In the genomic region with DNA sequence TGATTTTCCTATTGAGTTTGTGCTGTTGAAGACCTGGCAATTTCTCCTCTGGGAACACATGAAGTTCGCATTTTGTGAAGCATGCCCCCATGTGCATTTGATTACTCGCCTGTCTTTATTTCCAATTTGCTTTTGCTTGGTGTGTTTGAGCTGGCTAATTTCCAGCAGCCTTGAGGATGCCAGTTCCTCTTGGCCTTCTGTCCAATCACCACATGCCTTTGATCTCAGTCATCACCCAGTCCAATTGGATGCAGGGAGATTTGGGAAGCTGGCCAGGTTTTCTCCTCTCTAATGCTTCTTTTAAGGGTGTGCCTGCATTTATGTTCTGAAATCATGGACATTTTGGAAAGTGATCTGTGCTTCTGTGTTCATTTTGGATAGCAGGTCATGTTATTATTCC, we compare ENCODE assay signal across 9 cellular contexts. TPM values are rescaled to one million over a fixed set of nuclear protein-coding genes. Genes with fewer than 3 reads are reported as not detected.
DNase-seq lines count a peak whose midpoint lies in the region; ATAC-seq, FAIRE-seq and TF ChIP-seq lines count a peak whose summit lies in the region.
"Had no signal": no experiment of that assay in that cellular context is flagged by ENCODE, and none has a peak within 500 bp of the region (broad histone marks: within the 10 kb centered on the region; RNA-seq: fewer than 3 reads in every experiment).

No MANE protein-coding gene starts in this region.

- intact Hi-C loops in testis (cut with DNase I; ENCODE audit: low total_unique reads), result no loop called here

- H3K36me3 Mint-ChIP-seq in activated naive CD4-positive, alpha-beta T cell treated with anti-CD3 and anti-CD28 coated beads, Interleukin-2, amount 10 ng/mL, durations not matched to agents 7 days and 5 days, result no peaks in the 10 kb centered on the region

- TF ChIP-seq CTCF in RWPE2 (IDR thresholded peaks at IDR 0.05; ENCODE audit: poor library complexity, severe bottlenecking) (no peak), gastroesophageal sphincter (IDR thresholded peaks at IDR 0.05) (no peak), testis (IDR thresholded peaks at IDR 0.05) (no peak)

- H3K27ac ChIP-seq in RWPE2 (ENCODE audit: poor library complexity, severe bottlenecking) (peak overlapping the region; percentile 42), gastroesophageal sphincter (peak overlapping the region in 3 of 4 donors; percentile 35 to 57 (median 50)), testis (peak overlapping the region in 1 of 2 donors; percentile 42)

- CTCF ChIA-PET in activated naive CD4-positive, alpha-beta T cell treated with anti-CD3 and anti-CD28 coated beads, Interleukin-2, amount 10 ng/mL, durations not matched to agents 7 days and 5 days (lab: Charles Lee), result interaction anchor here (0.6 to 1.5 kb wide), 2 partner anchors 8 to 11 kb away, joined by 3 to 4 read pairs; no protein-coding TSS in a partner anchor

- no peaks in the 10 kb centered on the region for H3K9me3 Mint-ChIP-seq in activated naive CD4-positive, alpha-beta T cell treated with anti-CD3 and anti-CD28 coated beads, Interleukin-2, amount 10 ng/mL, durations not matched to agents 7 days and 5 days

- H3K27me3 ChIP-seq in RWPE2 (ENCODE audit: insufficient read depth, poor library complexity, severe bottlenecking) (no peaks in the 10 kb centered on the region), gastroesophageal sphincter (no peaks in the 10 kb centered on the region), testis (no peaks in the 10 kb centered on the region)

- H3K4me1 Mint-ChIP-seq in activated naive CD4-positive, alpha-beta T cell treated with anti-CD3 and anti-CD28 coated beads, Interleukin-2, amount 10 ng/mL, durations not matched to agents 7 days and 5 days, result no peaks in the 10 kb centered on the region

- no peak overlapping the region for H3K4me3 Mint-ChIP-seq in activated naive CD4-positive, alpha-beta T cell treated with anti-CD3 and anti-CD28 coated beads, Interleukin-2, amount 10 ng/mL, durations not matched to agents 7 days and 5 days

- ATAC-seq in RWPE2 (ENCODE audit: low read depth) (peak; percentile 67; the same call in 2 of the 3 replicates), gastroesophageal sphincter (peak; percentile 42), GM18873 (IDR thresholded peaks at IDR 0.05; ENCODE audit: low FRiP score, unreplicated experiment) (no peak), GM21529 (IDR thresholded peaks at IDR 0.05; ENCODE audit: unreplicated experiment) (no peak), HG03457 (IDR thresholded peaks at IDR 0.05; ENCODE audit: unreplicated experiment) (no peak)

- 24 to 42% methylated on average over 2 of the region's 2 CpGs for WGBS in gastroesophageal sphincter (ENCODE audit: low coverage in 1 of 2), 2 donors
- WGBS in testis, 2 donors, result 45 to 63% methylated on average over 2 of the region's 2 CpGs

- DNase-seq in H54 (ENCODE audit: insufficient read length, low spot score) (peak; percentile 45), RWPE2 (ENCODE audit: low spot score) (peak; percentile 78), testis (peak; percentile 61)
- DNase-seq in activated naive CD4-positive, alpha-beta T cell treated with anti-CD3 and anti-CD28 coated beads, Interleukin-2, amount 10 ng/mL, durations not matched to agents 7 days and 5 days, result no peak
- DNase-seq: stimulated activated CD4-positive, alpha-beta T cell treated with anti-CD3 and anti-CD28 coated beads, Interleukin-1b, Interleukin-23, amount 100 ng/mL, for 48 hours had no signal

- TF ChIP-seq EP300 in gastroesophageal sphincter (IDR thresholded peaks at IDR 0.05), result no peak

- H3K36me3 ChIP-seq in RWPE2 (ENCODE audit: low read depth) (no peaks in the 10 kb centered on the region), gastroesophageal sphincter (no peaks in the 10 kb centered on the region), testis (ENCODE audit: low read depth, missing control alignments) (no peaks in the 10 kb centered on the region)

- H3K27me3 Mint-ChIP-seq in activated naive CD4-positive, alpha-beta T cell treated with anti-CD3 and anti-CD28 coated beads, Interleukin-2, amount 10 ng/mL, durations not matched to agents 7 days and 5 days, result peaks cover 29% of the 10 kb centered on the region

- TF ChIP-seq POLR2A in H54 (IDR thresholded peaks at IDR 0.05; ENCODE audit: low read depth, low read length) (no peak), gastroesophageal sphincter (IDR thresholded peaks at IDR 0.05) (no peak), testis (IDR thresholded peaks at IDR 0.05) (no peak)

- FAIRE-seq in H54 (lab: Jason Lieb, UNC), result peak; percentile 84

- H3K4me1 ChIP-seq in RWPE2 (ENCODE audit: insufficient read depth, poor library complexity, severe bottlenecking) (peaks cover 27% of the 10 kb centered on the region), gastroesophageal sphincter (peaks cover 15 to 97% (median 15%) of the 10 kb centered on the region in 3 donors), testis (peaks cover 13% of the 10 kb centered on the region)

- no peaks in the 10 kb centered on the region for H3K9me3 ChIP-seq in RWPE2 (ENCODE audit: severe bottlenecking)
- H3K9me3 ChIP-seq in gastroesophageal sphincter, result no peaks in the 10 kb centered on the region
- no peaks in the 10 kb centered on the region for H3K9me3 ChIP-seq in testis

- no peak overlapping the region for H3K27ac Mint-ChIP-seq in activated naive CD4-positive, alpha-beta T cell treated with anti-CD3 and anti-CD28 coated beads, Interleukin-2, amount 10 ng/mL, durations not matched to agents 7 days and 5 days

- no peak overlapping the region for H3K4me3 ChIP-seq in RWPE2 (ENCODE audit: severe bottlenecking)
- H3K4me3 ChIP-seq in gastroesophageal sphincter, result no peak overlapping the region
- no peak overlapping the region for H3K4me3 ChIP-seq in testis

RNA-seq across cellular contexts. Expression of a gene that starts 3.8 kb away (rescaled TPM):
- 10 to 100 TPM in 2 of 4 donors, 1 to 10 TPM in 2; 3.7 to 63.8 (median 10.4) TPM for total RNA-seq in gastroesophageal sphincter
- total RNA-seq in testis, result 1 to 10 TPM; 3.1 to 4.4 TPM
- 5.8 TPM for polyA plus RNA-seq in testis (ENCODE audit: insufficient read depth, low read depth, low replicate concordance)

RNA-seq across cellular contexts. Expression of a gene that starts 24.4 kb away (rescaled TPM):
- total RNA-seq in gastroesophageal sphincter (10 to 100 TPM; 11.3 to 27.3 (median 18.8) TPM), testis (10 to 100 TPM; 22.6 to 24.0 TPM)
- polyA plus RNA-seq in testis (ENCODE audit: insufficient read depth, low read depth, low replicate concordance), result 32.0 TPM

Comparison
In these comparisons a context has a peak if more than half of its experiments do, and no peak if none do; other contexts are left out.
1. ATAC-seq: peak in RWPE2 (single experiment) and gastroesophageal sphincter (single experiment); none in GM18873 (single experiment), GM21529 (single experiment) and HG03457 (single experiment).